27 cellular contexts compared by ENCODE assay signal in the genomic region with DNA sequence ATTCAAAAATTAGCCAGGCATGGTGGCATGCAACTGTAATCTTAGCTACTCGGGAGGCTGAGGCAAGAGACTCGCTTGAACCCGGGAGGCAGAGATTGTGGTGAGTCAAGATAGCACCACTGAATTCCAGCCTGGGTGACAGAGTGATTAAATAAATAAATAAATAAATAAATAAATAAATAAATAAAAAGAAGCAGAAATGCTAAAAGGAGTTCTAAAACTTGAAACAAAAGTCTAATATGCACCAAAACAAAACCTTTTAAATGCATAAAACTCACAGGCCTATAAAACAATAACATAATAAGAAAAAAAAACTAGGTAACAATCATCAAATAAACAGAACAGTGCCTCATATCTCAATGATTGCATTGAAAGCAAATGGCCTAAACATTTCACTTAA.
"Had no signal": no experiment of that assay in that cellular context is flagged by ENCODE, and none has a peak within 500 bp of the region (broad histone marks: within the 10 kb centered on the region; RNA-seq: fewer than 3 reads in every experiment).

No MANE protein-coding gene starts in this region.

- H3K9me3 ChIP-seq: suprapubic skin, testis, thoracic aorta, thyroid gland, tibial artery, transverse colon, upper lobe of right lung, uterus, vagina had no signal

- H3K36me3 ChIP-seq: stomach, suprapubic skin, thoracic aorta, thyroid gland, tibial artery, tibial nerve, transverse colon, upper lobe of left lung, upper lobe of right lung, vagina had no signal

- ATAC-seq: stimulated activated effector memory CD8-positive, alpha-beta T cell treated with anti-CD3 and anti-CD28 coated beads, Interleukin-12 subunit alpha, Interleukin-12 subunit beta, amount 100 ng/mL, for 72 hours; stimulated activated memory B cell treated with anti-CD40 and anti-IgM and Interleukin-4, amounts not matched to agents 10 μg/mL and 1 μg/mL and 100 μg/mL, for 72 hours; stimulated activated naive B cell treated with anti-CD40 and anti-IgM and Interleukin-4, amounts not matched to agents 10 μg/mL and 1 μg/mL and 100 μg/mL, for 72 hours; stimulated activated naive CD8-positive, alpha-beta T cell treated with anti-CD3 and anti-CD28 coated beads, Interleukin-15, amount 100 ng/mL, for 72 hours; stimulated activated naive CD8-positive, alpha-beta T cell treated with anti-CD3 and anti-CD28 coated beads, Interleukin-15, Interleukin-2, amounts not matched to agents 100 U/mL and 50 U/mL, for 24 hours; upper lobe of right lung had no signal

- FAIRE-seq: urothelium cell line had no signal

- H3K27ac ChIP-seq: stomach, suprapubic skin, testis, thoracic aorta, thyroid gland, tibial artery, tibial nerve, transverse colon, upper lobe of left lung, upper lobe of right lung, uterus, vagina had no signal

- H3K4me3 ChIP-seq: stomach, suprapubic skin, testis, thoracic aorta, thyroid gland, tibial artery, tibial nerve, transverse colon, upper lobe of left lung, upper lobe of right lung, uterus, vagina had no signal

- H3K4me1 ChIP-seq: stomach, suprapubic skin, testis, thyroid gland, tibial artery, tibial nerve, transverse colon, upper lobe of left lung, upper lobe of right lung, uterus, vagina had no signal

- DNase-seq: stimulated activated CD4-positive, alpha-beta T cell treated with anti-CD3 and anti-CD28 coated beads, Interleukin-2, amount 100 ng/mL, for 48 hours; stimulated activated CD4-positive, alpha-beta T cell treated with anti-CD3 and anti-CD28 coated beads, Interleukin-4, amount 100 ng/mL, for 1 hour; stimulated activated CD4-positive, alpha-beta T cell treated with anti-CD3 and anti-CD28 coated beads, Interleukin-4, amount 100 ng/mL, for 24 hours; stimulated activated CD4-positive, alpha-beta T cell treated with anti-CD3 and anti-CD28 coated beads, Interleukin-4, amount 100 ng/mL, for 4 hours; stimulated activated CD8-positive, alpha-beta memory T cell treated with anti-CD3 and anti-CD28 coated beads, Interleukin-4, amount 100 ng/mL, for 48 hours; stimulated activated naive B cell treated with anti-CD40 and anti-IgM and Interleukin-4, amounts not matched to agents 10 μg/mL and 1 μg/mL and 100 μg/mL, for 72 hours; stimulated activated naive CD4-positive, alpha-beta T cell; stimulated activated naive CD4-positive, alpha-beta T cell treated with Interleukin-2 at 50 U/mL for 16 hours; stimulated activated naive CD8-positive, alpha-beta T cell treated with anti-CD3 and anti-CD28 coated beads, Interleukin-15, amount 100 ng/mL, for 72 hours; stimulated activated naive CD8-positive, alpha-beta T cell treated with anti-CD3 and anti-CD28 coated beads, Interleukin-15, Interleukin-2, amounts not matched to agents 100 U/mL and 50 U/mL, for 24 hours; stomach; substantia nigra; testis; thyroid gland; tibial artery; transverse colon; trophoblast cell; upper lobe of left lung; upper lobe of right lung; uterus had no signal
